Comparison of ENCODE assay signal across 7 cellular contexts in the genomic region with DNA sequence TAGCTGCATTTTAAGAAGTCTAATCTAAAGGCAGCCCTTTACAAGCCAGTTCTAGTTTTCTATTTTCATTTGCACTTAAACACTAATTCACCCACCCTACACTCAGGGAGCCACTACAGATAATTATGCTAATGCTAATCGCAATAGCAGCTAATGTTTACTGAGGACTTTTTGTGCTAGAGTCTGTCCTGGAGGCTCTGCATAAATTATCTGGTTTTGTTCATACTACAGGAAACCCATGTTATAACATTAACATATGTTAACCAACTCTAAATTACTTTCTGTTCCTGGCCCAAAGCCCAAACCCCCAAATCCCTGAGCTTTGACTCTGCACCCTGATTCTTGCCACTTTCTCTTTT. TPM values are rescaled to one million over a fixed set of nuclear protein-coding genes. Genes with fewer than 3 reads are reported as not detected.
DNase-seq lines count a peak whose midpoint lies in the region; ATAC-seq and TF ChIP-seq lines count a peak whose summit lies in the region.

No MANE protein-coding gene starts in this region.

- H3K36me3 ChIP-seq in breast epithelium (no peaks in the 10 kb centered on the region), muscle layer of colon (ENCODE audit: insufficient read depth, low read length) (no peaks in the 10 kb centered on the region)

- H3K4me3 ChIP-seq in breast epithelium, result peak overlapping the region; percentile 44 to 64 (median 51)
- H3K4me3 ChIP-seq in muscle layer of colon (ENCODE audit: low read depth in 1 of 2, low read length in 2 of 2), result peak overlapping the region; percentile 44 to 73

- no peak for TF ChIP-seq CTCF in breast epithelium (IDR thresholded peaks at IDR 0.05)

- H3K9me3 ChIP-seq in breast epithelium (no peaks in the 10 kb centered on the region), muscle layer of colon (ENCODE audit: low read length) (no peaks in the 10 kb centered on the region)

- ATAC-seq in GM19351 (IDR thresholded peaks at IDR 0.05; ENCODE audit: unreplicated experiment), result peak; percentile 13
- peak; percentile 8 for ATAC-seq in HG03139 (IDR thresholded peaks at IDR 0.05; ENCODE audit: unreplicated experiment)

- no peak for TF ChIP-seq POLR2A in breast epithelium (IDR thresholded peaks at IDR 0.05)

- H3K4me1 ChIP-seq in breast epithelium, result no peaks in the 10 kb centered on the region
- no peaks in the 10 kb centered on the region for H3K4me1 ChIP-seq in muscle layer of colon (ENCODE audit: insufficient read depth, low read length)

- H3K27me3 ChIP-seq in breast epithelium (peaks cover 0 to 42% of the 10 kb centered on the region in 2 donors), muscle layer of colon (ENCODE audit: control insufficient read depth in 1 of 2, insufficient read depth in 2 of 2, low read length in 2 of 2) (no peaks in the 10 kb centered on the region)

- intact Hi-C loops in breast epithelium (cut with DNase I; ENCODE audit: low total_unique reads), result no loop called here

- no peak overlapping the region for H3K9ac ChIP-seq in muscle layer of colon (ENCODE audit: low read length)

- H3K27ac ChIP-seq in breast epithelium, result peak overlapping the region in 1 of 2 donors; percentile 8
- no peak overlapping the region for H3K27ac ChIP-seq in muscle layer of colon (ENCODE audit: low read depth, low read length)

- no peak for DNase-seq in breast epithelium (ENCODE audit: low spot score in 2 of 2)
- no peak for DNase-seq in NCI-H446 (lab: John Stamatoyannopoulos, UW)
- no peak for DNase-seq in AG08395 (ENCODE audit: low spot score)
- no peak for DNase-seq in hypothalamus (lab: John Stamatoyannopoulos, UW)

RNA-seq across cellular contexts. Expression of a gene that starts 0.5 kb away (rescaled TPM):
- 1 to 10 TPM; 3.8 to 5.6 (median 4.2) TPM for total RNA-seq in breast epithelium
